23 cellular contexts compared by ENCODE assay signal in the genomic region with DNA sequence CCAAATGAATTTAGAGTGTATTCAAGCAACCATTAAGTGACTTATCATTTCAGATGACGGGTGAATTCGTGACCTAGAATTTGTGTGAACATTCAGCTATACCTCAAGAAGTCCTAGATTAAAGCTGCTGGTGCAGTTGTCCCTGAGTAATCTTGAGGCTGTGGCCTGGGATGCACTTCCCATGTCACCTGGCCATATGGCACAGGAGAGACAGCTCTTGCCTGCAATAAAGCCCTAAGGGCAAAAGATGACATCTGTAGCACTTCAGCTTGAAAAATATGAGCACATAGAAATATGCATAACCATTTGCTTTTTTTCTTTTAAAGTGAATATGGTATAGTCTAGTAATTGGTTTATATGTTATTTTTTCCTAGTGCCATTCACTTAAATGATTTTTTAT.
DNase-seq lines count a peak whose midpoint lies in the region; ATAC-seq, FAIRE-seq and TF ChIP-seq lines count a peak whose summit lies in the region.
"Had no signal": no experiment of that assay in that cellular context is flagged by ENCODE, and none has a peak within 500 bp of the region (broad histone marks: within the 10 kb centered on the region; RNA-seq: fewer than 3 reads in every experiment).

No MANE protein-coding gene starts in this region.

- no peak overlapping the region for H3K18ac ChIP-seq in trophoblast cell (ENCODE audit: low read length)

- no TSS peak for BruUV-seq in HepG2 (replicated peaks; lab: Mats Ljungman, UMichigan)

- no peak for TF ChIP-seq CTCF in VCaP (conservative IDR thresholded peaks at IDR 0.05)
- TF ChIP-seq CTCF in natural killer cell (IDR thresholded peaks at IDR 0.05): no peak
- no peak for TF ChIP-seq CTCF in HepG2 (CRISPR knock-in tag; IDR thresholded peaks at IDR 0.05)

- TF ChIP-seq RAD21 in HepG2 (CRISPR knock-in tag; IDR thresholded peaks at IDR 0.05): no peak

- peak; percentile 34 for DNase-seq in NCI-H1694 treated with DMSO at 0.1 percent for 48 hours (lab: John Stamatoyannopoulos, UW)
- DNase-seq in NCI-H1694 (lab: John Stamatoyannopoulos, UW): no peak
- peak; percentile 56 for DNase-seq in NCI-H69 (lab: John Stamatoyannopoulos, UW)
- peak; percentile 30 to 80 for DNase-seq in trophoblast cell
- DNase-seq in natural killer cell: no peak
- DNase-seq in HepG2 (ENCODE audit: low spot score): no peak
- no peak for DNase-seq in NCI-H2107 (lab: John Stamatoyannopoulos, UW)
- DNase-seq: Caco-2; CD4-positive, CD25-positive, alpha-beta regulatory T cell; CD8-positive, alpha-beta T cell; DMS153; DND-41; H9 had no signal

- intact Hi-C loops in natural killer cell (cut with micrococcal nuclease): no loop called here
- intact Hi-C loops in HepG2 (cut with micrococcal nuclease; ENCODE audit: unreplicated experiment): loop anchor here (10.0 kb wide), 1 partner anchor 63 kb away; no protein-coding TSS in a partner anchor

- no peak overlapping the region for H2BK5ac ChIP-seq in trophoblast cell (ENCODE audit: low read depth, low read length, poor library complexity)

- TF ChIP-seq POLR2A in HepG2 (IDR thresholded peaks at IDR 0.05; ENCODE audit: insufficient read depth in 1 of 2, low read depth in 2 of 2, low read length in 2 of 2): no peak

- H2BK120ac ChIP-seq in trophoblast cell (ENCODE audit: insufficient read depth, low read length, poor library complexity): no peak overlapping the region

- no peak overlapping the region for H3K14ac ChIP-seq in trophoblast cell (ENCODE audit: low read length)

- no peak overlapping the region for H3K27ac Mint-ChIP-seq in natural killer cell
- H3K27ac Mint-ChIP-seq: B cell; CD4-positive, CD25-positive, alpha-beta regulatory T cell; CD8-positive, alpha-beta T cell; GM23338; H9 had no signal

- no peaks in the 10 kb centered on the region for H3K36me3 Mint-ChIP-seq in natural killer cell
- H3K36me3 Mint-ChIP-seq: CD4-positive, CD25-positive, alpha-beta regulatory T cell; CD8-positive, alpha-beta T cell had no signal

- H3K4me1 ChIP-seq in trophoblast cell (ENCODE audit: control insufficient read depth in 1 of 2, insufficient read depth in 2 of 2, low read length in 2 of 2): no peaks in the 10 kb centered on the region
- peaks cover 36% of the 10 kb centered on the region for H3K4me1 ChIP-seq in HepG2 (ENCODE audit: insufficient read depth, low read length)
- H3K4me1 ChIP-seq: BLaER1 had no signal

- no peak for ATAC-seq in natural killer cell
- ATAC-seq in HepG2: no peak
- ATAC-seq: CD8-positive, alpha-beta T cell; GM23338; HCT116 had no signal

- H2BK12ac ChIP-seq in trophoblast cell (ENCODE audit: low read length): no peak overlapping the region

- H4K20me1 ChIP-seq in HepG2 (ENCODE audit: insufficient read depth, low read length): no peaks in the 10 kb centered on the region
- H4K20me1 ChIP-seq: BLaER1 had no signal

- H3K4me3 Mint-ChIP-seq in natural killer cell: no peak overlapping the region
- H3K4me3 Mint-ChIP-seq: B cell; CD4-positive, CD25-positive, alpha-beta regulatory T cell; CD8-positive, alpha-beta T cell; GM23338; H9 had no signal

- no peak overlapping the region for H4K91ac ChIP-seq in trophoblast cell (ENCODE audit: low read depth, low read length)

- H3K27me3 ChIP-seq in trophoblast cell (ENCODE audit: insufficient read depth, low read length) (no peaks in the 10 kb centered on the region), HepG2 (ENCODE audit: control insufficient read depth in 1 of 2, insufficient read depth in 2 of 2, low read length in 2 of 2) (no peaks in the 10 kb centered on the region)
- H3K27me3 ChIP-seq: BLaER1 had no signal

- peak overlapping the region; percentile 99; the same call in 1 of the 2 replicates for H3K27ac ChIP-seq in VCaP
- no peak overlapping the region for H3K27ac ChIP-seq in trophoblast cell (ENCODE audit: low read depth, low read length)
- no peak overlapping the region for H3K27ac ChIP-seq in HepG2 (ENCODE audit: extremely low read length, insufficient read depth, low read length)
- H3K27ac ChIP-seq: 22Rv1, BLaER1, C4-2B had no signal

- no CpG with 5 or more reads among the region's 2 CpGs for WGBS in trophoblast cell (ENCODE audit: extremely low coverage, insufficient coverage, insufficient read length)
- 73% methylated on average over 2 of the region's 2 CpGs for WGBS in HepG2 (ENCODE audit: low lambda C conversion rate)

- H3K4me1 Mint-ChIP-seq in natural killer cell: no peaks in the 10 kb centered on the region
- H3K4me1 Mint-ChIP-seq: B cell had no signal

- no peak overlapping the region for H3K4ac ChIP-seq in trophoblast cell (ENCODE audit: low read depth, low read length)

- H3K9me3 ChIP-seq in trophoblast cell (ENCODE audit: insufficient read depth, low read depth, low read length) (no peaks in the 10 kb centered on the region), HepG2 (ENCODE audit: low read length) (no peaks in the 10 kb centered on the region)
- H3K9me3 ChIP-seq: BLaER1, Caco-2 had no signal

- H3K4me2 ChIP-seq in trophoblast cell (ENCODE audit: low read length) (no peak overlapping the region), HepG2 (ENCODE audit: low read depth, low read length) (no peak overlapping the region)
- H3K4me2 ChIP-seq: BLaER1, GM23338 had no signal

- no peaks in the 10 kb centered on the region for H3K9me3 Mint-ChIP-seq in natural killer cell
- H3K9me3 Mint-ChIP-seq: CD4-positive, CD25-positive, alpha-beta regulatory T cell; CD8-positive, alpha-beta T cell; GM23338; H9 had no signal

- H3K27me3 Mint-ChIP-seq in natural killer cell (ENCODE audit: low read depth in 2 of 2): peaks cover 13 to 20% of the 10 kb centered on the region in 2 donors

- H3K9ac ChIP-seq in trophoblast cell (ENCODE audit: low read length) (no peak overlapping the region), HepG2 (ENCODE audit: insufficient read depth, low read depth, low read length) (no peak overlapping the region)
- H3K9ac ChIP-seq: BLaER1 had no signal

- H3K36me3 ChIP-seq in trophoblast cell (ENCODE audit: control insufficient read depth in 1 of 2, insufficient read depth in 2 of 2, low read length in 2 of 2) (no peaks in the 10 kb centered on the region), HepG2 (replicated peaks in 1 of 2; ENCODE audit: control insufficient read depth in 1 of 2, insufficient read depth in 2 of 2, low read length in 2 of 2) (no peaks in the 10 kb centered on the region)
- H3K36me3 ChIP-seq: BLaER1 had no signal

- no peaks in the 10 kb centered on the region for H3K79me1 ChIP-seq in trophoblast cell (ENCODE audit: low read length)

- H3K23ac ChIP-seq in trophoblast cell (ENCODE audit: low read length): no peak overlapping the region

- FAIRE-seq in HepG2 (lab: Jason Lieb, UNC): no peak
- FAIRE-seq: A204.1, G401.6, GM12892 had no signal

- POLR2A ChIA-PET in HepG2 (lab: Yijun Ruan, JAX): no interaction called here

- no peak overlapping the region for H2AK5ac ChIP-seq in trophoblast cell (ENCODE audit: low read length)

- no peak overlapping the region for H3K4me3 ChIP-seq in trophoblast cell (ENCODE audit: low read depth, low read length)
- H3K4me3 ChIP-seq in HepG2 (replicated peaks in 1 of 3; ENCODE audit: insufficient read depth in 1 of 3, low read depth in 2 of 3, low read length in 3 of 3): no peak overlapping the region
- H3K4me3 ChIP-seq: BLaER1, GM23338 had no signal

- CTCF ChIA-PET in HepG2 (lab: Yijun Ruan, JAX; ENCODE audit: low intra/inter-chr PET ratio, low total read pairs): no interaction called here

- in situ Hi-C loops in HepG2 (cut with HindIII; ENCODE audit: extremely low pct_ligation_motif_present, low pct_unique_long_range_greater_than_20kb): no loop called here

- H2AFZ ChIP-seq in trophoblast cell (ENCODE audit: insufficient read depth, low read length, poor library complexity): no peak overlapping the region
- H2AFZ ChIP-seq in HepG2 (ENCODE audit: low read length): no peak overlapping the region
- H2AFZ ChIP-seq: GM23338 had no signal

- no peak overlapping the region for H4K8ac ChIP-seq in trophoblast cell (ENCODE audit: low read depth, low read length)

- H3K79me2 ChIP-seq in trophoblast cell (ENCODE audit: control insufficient read depth, insufficient read depth, low read length, poor library complexity) (no peaks in the 10 kb centered on the region), HepG2 (ENCODE audit: insufficient read depth, low read length) (no peaks in the 10 kb centered on the region)

- TF ChIP-seq EP300 in HepG2 (IDR thresholded peaks at IDR 0.05; ENCODE audit: low read depth in 2 of 2, low read length in 2 of 2) (no peak), HepG2 (CRISPR knock-in tag; IDR thresholded peaks at IDR 0.05; ENCODE audit: borderline replicate concordance) (no peak)

- no peak overlapping the region for H4K12ac ChIP-seq in trophoblast cell (ENCODE audit: low read depth, low read length)

TF ChIP-seq in HepG2, 621 proteins besides CTCF, POLR2A, EP300 and RAD21 (continues in another document):
- TF ChIP-seq ZNF781 (CRISPR knock-in tag; IDR thresholded peaks at IDR 0.05; ENCODE audit: borderline replicate concordance, not compliant biosample characterization) (no peak), AHR (CRISPR knock-in tag; IDR thresholded peaks at IDR 0.05) (no peak)
- TF ChIP-seq, protein P1, sequence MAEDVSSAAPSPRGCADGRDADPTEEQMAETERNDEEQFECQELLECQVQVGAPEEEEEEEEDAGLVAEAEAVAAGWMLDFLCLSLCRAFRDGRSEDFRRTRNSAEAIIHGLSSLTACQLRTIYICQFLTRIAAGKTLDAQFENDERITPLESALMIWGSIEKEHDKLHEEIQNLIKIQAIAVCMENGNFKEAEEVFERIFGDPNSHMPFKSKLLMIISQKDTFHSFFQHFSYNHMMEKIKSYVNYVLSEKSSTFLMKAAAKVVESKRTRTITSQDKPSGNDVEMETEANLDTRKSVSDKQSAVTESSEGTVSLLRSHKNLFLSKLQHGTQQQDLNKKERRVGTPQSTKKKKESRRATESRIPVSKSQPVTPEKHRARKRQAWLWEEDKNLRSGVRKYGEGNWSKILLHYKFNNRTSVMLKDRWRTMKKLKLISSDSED (CRISPR knock-in tag; IDR thresholded peaks at IDR 0.05): no peak
- TF ChIP-seq, protein P2, sequence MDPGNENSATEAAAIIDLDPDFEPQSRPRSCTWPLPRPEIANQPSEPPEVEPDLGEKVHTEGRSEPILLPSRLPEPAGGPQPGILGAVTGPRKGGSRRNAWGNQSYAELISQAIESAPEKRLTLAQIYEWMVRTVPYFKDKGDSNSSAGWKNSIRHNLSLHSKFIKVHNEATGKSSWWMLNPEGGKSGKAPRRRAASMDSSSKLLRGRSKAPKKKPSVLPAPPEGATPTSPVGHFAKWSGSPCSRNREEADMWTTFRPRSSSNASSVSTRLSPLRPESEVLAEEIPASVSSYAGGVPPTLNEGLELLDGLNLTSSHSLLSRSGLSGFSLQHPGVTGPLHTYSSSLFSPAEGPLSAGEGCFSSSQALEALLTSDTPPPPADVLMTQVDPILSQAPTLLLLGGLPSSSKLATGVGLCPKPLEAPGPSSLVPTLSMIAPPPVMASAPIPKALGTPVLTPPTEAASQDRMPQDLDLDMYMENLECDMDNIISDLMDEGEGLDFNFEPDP (CRISPR knock-in tag; conservative IDR thresholded peaks at IDR 0.05): no peak

Comparison
In these comparisons a context has a peak if more than half of its experiments do, and no peak if none do; other contexts are left out.
1. DNase-seq: peak in NCI-H1694 treated with DMSO at 0.1 percent for 48 hours (single experiment), NCI-H69 (single experiment) and trophoblast cell (2 of 2); none in NCI-H1694 (single experiment), natural killer cell (single experiment), HepG2 (single experiment) and NCI-H2107 (single experiment).